5 cellular contexts compared by ENCODE assay signal in genomic region chr7:42543953-42544352, GRCh38.
"Had no signal": no experiment of that assay in that cellular context is flagged by ENCODE, and none has a peak within 500 bp of the region (broad histone marks: within the 10 kb centered on the region; RNA-seq: fewer than 3 reads in every experiment).

No MANE protein-coding gene starts in this region.

- ATAC-seq: GM23338, HepG2 had no signal

- DNase-seq: H9, HCEC 1CT had no signal

- H3K4me3 Mint-ChIP-seq: GM23338, H9, IgD-negative memory B cell had no signal

- H3K4me2 ChIP-seq: GM23338 had no signal

- H3K4me3 ChIP-seq: GM23338 had no signal

- H2AFZ ChIP-seq: GM23338 had no signal

- H3K4me1 Mint-ChIP-seq: IgD-negative memory B cell had no signal

- H3K36me3 Mint-ChIP-seq: IgD-negative memory B cell had no signal

- H3K27ac Mint-ChIP-seq: GM23338, H9, IgD-negative memory B cell had no signal
